ENCODE assay signal across 8 cellular contexts in the genomic region with DNA sequence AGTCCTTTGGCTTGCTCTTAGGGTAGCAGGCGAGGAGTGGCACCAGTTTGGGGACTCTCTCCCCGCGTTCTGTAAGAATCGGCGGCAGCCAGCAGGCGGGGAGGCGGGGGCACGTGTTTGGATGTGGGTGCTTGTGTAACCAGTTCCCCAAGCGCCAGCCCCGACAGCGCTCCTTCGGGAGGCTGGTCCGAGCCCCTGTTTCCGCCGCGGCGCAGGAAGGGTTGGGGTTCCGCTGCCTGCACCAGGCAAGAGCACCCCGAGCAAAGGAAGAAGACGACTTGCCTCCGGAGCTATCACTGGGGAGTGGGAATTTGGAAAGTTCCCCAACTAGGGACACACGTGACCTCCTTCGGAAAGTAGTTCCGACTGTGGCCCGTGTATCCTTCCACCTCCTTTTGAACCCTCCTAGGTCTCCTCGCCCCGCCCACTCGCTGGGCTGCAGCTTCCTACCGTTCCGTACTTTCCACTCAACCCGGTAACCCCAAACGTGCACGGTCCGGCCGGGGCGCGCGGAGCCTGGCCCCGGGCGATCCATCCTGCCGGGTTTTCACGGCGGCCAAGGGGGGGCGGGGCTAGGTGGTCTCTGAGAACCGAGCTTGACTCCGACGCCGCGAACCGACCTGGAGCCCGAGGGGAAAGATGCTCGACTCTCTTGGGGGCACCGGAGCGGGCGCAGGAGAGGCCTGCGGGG. TPM values are rescaled to one million over a fixed set of nuclear protein-coding genes. Genes with fewer than 3 reads are reported as not detected.
DNase-seq lines count a peak whose midpoint lies in the region; ATAC-seq and TF ChIP-seq lines count a peak whose summit lies in the region.

No MANE protein-coding gene starts in this region.

- peak; percentile 54 for ATAC-seq in GM21390 (IDR thresholded peaks at IDR 0.05; ENCODE audit: unreplicated experiment)

- H3K9ac ChIP-seq in subcutaneous abdominal adipose tissue (ENCODE audit: low read length in 5 of 5), result peak overlapping the region; percentile 43 to 89 (median 81)

- H3K4me3 ChIP-seq in neutrophil (ENCODE audit: low read depth in 1 of 2, low read length in 1 of 2), result peak overlapping the region; percentile 92 to 96
- peak overlapping the region; percentile 92 to 100 (median 98) for H3K4me3 ChIP-seq in subcutaneous abdominal adipose tissue (ENCODE audit: low read depth in 1 of 5, low read length in 5 of 5)

- H3K36me3 ChIP-seq in neutrophil (no peaks in the 10 kb centered on the region), subcutaneous abdominal adipose tissue (ENCODE audit: control insufficient read depth in 5 of 5, insufficient read depth in 5 of 5, low read length in 5 of 5) (no peaks in the 10 kb centered on the region)

- H3K4me1 ChIP-seq in neutrophil (ENCODE audit: control insufficient read depth in 1 of 2, insufficient read depth in 1 of 2, low read depth in 1 of 2, low read length in 1 of 2) (peaks cover 19 to 24% of the 10 kb centered on the region in 2 experiments), subcutaneous abdominal adipose tissue (ENCODE audit: control insufficient read depth in 5 of 5, insufficient read depth in 5 of 5, low read length in 5 of 5) (peaks cover 0 to 32% (median 28%) of the 10 kb centered on the region in 5 donors)

- DNase-seq in DMS79 (lab: John Stamatoyannopoulos, UW) (peak; percentile 79), HuH-7 (ENCODE audit: low spot score) (peak; percentile 77), SK-N-DZ (ENCODE audit: low spot score) (peak; percentile 86), germinal center (ENCODE audit: low spot score) (peak; percentile 91)
- peak; percentile 93 for DNase-seq in activated naive CD4-positive, alpha-beta T cell treated with anti-CD3 and anti-CD28 coated beads, Interleukin-2, amount 50 U/mL, for 16 hours

- H3K27ac ChIP-seq in neutrophil (peak overlapping the region; percentile 98), subcutaneous abdominal adipose tissue (ENCODE audit: low read depth, low read length) (peak overlapping the region; percentile 91)

- H3K27me3 ChIP-seq in neutrophil, result no peaks in the 10 kb centered on the region
- no peaks in the 10 kb centered on the region for H3K27me3 ChIP-seq in subcutaneous abdominal adipose tissue (ENCODE audit: control insufficient read depth in 5 of 5, insufficient read depth in 4 of 5, low read length in 5 of 5)

- TF ChIP-seq CTCF in neutrophil (IDR thresholded peaks at IDR 0.05), result no peak

- H3K9me3 ChIP-seq in neutrophil, result no peaks in the 10 kb centered on the region
- H3K9me3 ChIP-seq in subcutaneous abdominal adipose tissue (ENCODE audit: control insufficient read depth in 5 of 5, low read length in 5 of 5), result no peaks in the 10 kb centered on the region

RNA-seq across cellular contexts. Expression of a gene that starts 1.2 kb away (rescaled TPM):
- polyA plus RNA-seq in SK-N-DZ (2014; cell fraction: cytosol; rRNA removed), result 0.44 and 0.56 TPM in 2 replicates
- polyA plus RNA-seq in SK-N-DZ (2014; cell fraction: nucleus; rRNA removed), result 0.05 and 0.07 TPM in 2 replicates

RNA-seq across cellular contexts. Expression of a gene that starts 1.3 kb away (rescaled TPM):
- polyA plus RNA-seq in SK-N-DZ (2014; cell fraction: cytosol; rRNA removed), result 20.4 and 36.8 TPM in 2 replicates
- 17.3 and 24.9 TPM in 2 replicates for polyA plus RNA-seq in SK-N-DZ (2014; cell fraction: nucleus; rRNA removed)

RNA-seq across cellular contexts. Expression of a gene that starts 44.1 kb away (rescaled TPM):
- 59.3 and 60.5 TPM in 2 replicates for polyA plus RNA-seq in SK-N-DZ (2014; cell fraction: cytosol; rRNA removed)
- 29.2 and 32.8 TPM in 2 replicates for polyA plus RNA-seq in SK-N-DZ (2014; cell fraction: nucleus; rRNA removed)

Comparison
In these comparisons a context has a peak if more than half of its experiments do, and no peak if none do; other contexts are left out.
1. Peak in every context shown above with its lines: DNase-seq, ATAC-seq, H3K4me3 ChIP-seq and H3K27ac ChIP-seq.